ENCODE assay signal across 8 cellular contexts in the genomic region with DNA sequence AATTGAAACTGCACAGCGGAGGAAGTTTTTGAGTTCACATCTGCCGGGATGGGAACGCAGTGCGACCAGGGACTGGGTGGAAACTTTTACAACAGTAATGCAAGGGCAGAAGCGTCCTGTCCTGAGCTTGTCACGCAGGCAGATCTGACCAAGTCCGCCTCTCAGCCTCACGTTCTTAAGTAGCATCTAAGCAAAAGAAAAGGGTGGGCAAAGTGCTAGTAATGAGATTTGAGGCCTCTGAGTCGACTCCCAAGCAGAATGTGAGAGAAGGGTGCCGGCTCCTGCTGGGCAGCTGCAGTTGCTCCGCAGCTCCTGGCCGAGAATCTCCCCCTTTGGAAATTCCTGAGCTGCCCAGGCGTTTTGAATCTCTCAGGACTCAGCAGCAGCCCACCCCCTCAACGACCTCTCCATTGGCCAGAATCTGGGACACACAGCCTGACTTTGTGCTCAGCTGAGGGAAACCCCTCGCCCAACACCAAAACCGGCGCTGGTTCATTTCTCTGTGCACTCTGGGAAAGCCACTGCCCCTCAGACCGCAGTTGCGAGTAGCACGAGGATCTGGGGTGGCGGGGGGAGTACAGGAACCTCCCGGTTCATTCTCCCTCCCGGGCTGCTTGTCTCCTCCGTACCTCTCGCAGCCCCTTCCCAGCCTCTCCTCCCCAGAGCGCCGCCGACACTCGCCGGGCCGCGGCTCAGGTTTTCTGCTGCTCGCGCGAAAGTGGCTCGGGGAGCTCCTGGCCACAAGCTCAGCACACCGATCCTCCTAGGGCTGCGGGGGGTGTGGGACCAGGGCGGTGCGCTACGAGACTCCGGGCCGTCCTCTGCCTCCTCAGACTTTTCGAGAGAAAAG. TPM values are rescaled to one million over a fixed set of nuclear protein-coding genes. Genes with fewer than 3 reads are reported as not detected.
DNase-seq lines count a peak whose midpoint lies in the region; ATAC-seq and TF ChIP-seq lines count a peak whose summit lies in the region.

No MANE protein-coding gene starts in this region.

- no peaks in the 10 kb centered on the region for H3K4me1 ChIP-seq in MM.1S (ENCODE audit: low read length)

- ATAC-seq in esophagus mucosa (peak; percentile 35), natural killer cell (peak; percentile 32 to 48 (median 47))

- H3K27me3 Mint-ChIP-seq in natural killer cell (ENCODE audit: low read depth in 2 of 2): no peaks in the 10 kb centered on the region

- H3K27ac Mint-ChIP-seq in natural killer cell: peak overlapping the region; percentile 91 to 96

- peak; percentile 95 for DNase-seq in GM12864 (ENCODE audit: low read depth)
- DNase-seq in H7: peak; percentile 60
- DNase-seq in MM.1S: no peak
- peak; percentile 49 for DNase-seq in activated T-cell treated with anti-CD3 and anti-CD28 coated beads for 4 hours
- DNase-seq in natural killer cell: peak; percentile 52
- no peak for DNase-seq in NCI-H524 treated with DMSO at 0.1 percent for 48 hours (lab: John Stamatoyannopoulos, UW)

- H4K20me1 ChIP-seq in MM.1S (ENCODE audit: insufficient read depth, low read length): no peaks in the 10 kb centered on the region

- no peaks in the 10 kb centered on the region for H3K9me3 ChIP-seq in MM.1S (replicated peaks; ENCODE audit: insufficient read depth, low read length)

- H3K9me3 Mint-ChIP-seq in natural killer cell: no peaks in the 10 kb centered on the region

- H3K4me2 ChIP-seq in MM.1S (ENCODE audit: low read depth, low read length): peak overlapping the region; percentile 89; the same call in 1 of the 2 replicates

- no peaks in the 10 kb centered on the region for H3F3A ChIP-seq in MM.1S (ENCODE audit: insufficient read depth, low read length)

- no peak overlapping the region for H3K9ac ChIP-seq in MM.1S (ENCODE audit: low read length)

- no peaks in the 10 kb centered on the region for H3K9me2 ChIP-seq in MM.1S (replicated peaks; ENCODE audit: insufficient read depth, low read length)

- H3K4me3 Mint-ChIP-seq in natural killer cell: peak overlapping the region; percentile 98

- H3K27me3 ChIP-seq in H7 (ENCODE audit: control insufficient read depth, insufficient read depth, low read length) (peaks cover 34% of the 10 kb centered on the region), MM.1S (replicated peaks; ENCODE audit: insufficient read depth, low read length) (peaks cover 37% of the 10 kb centered on the region)

- no peaks in the 10 kb centered on the region for H3K79me2 ChIP-seq in MM.1S (ENCODE audit: low read length)

- no peaks in the 10 kb centered on the region for H3K36me3 ChIP-seq in H7 (replicated peaks; ENCODE audit: control insufficient read depth, insufficient read depth, low read length)
- no peaks in the 10 kb centered on the region for H3K36me3 ChIP-seq in MM.1S (replicated peaks; ENCODE audit: insufficient read depth, low read length)

- intact Hi-C loops in natural killer cell (cut with micrococcal nuclease): loop anchor here (5.0 kb wide), 4 partner anchors 76 to 524 kb away; no protein-coding TSS in a partner anchor

- H3K4me1 Mint-ChIP-seq in natural killer cell: peaks cover 59 to 60% of the 10 kb centered on the region in 2 donors

- no peak for TF ChIP-seq CTCF in GM12864 (IDR thresholded peaks at IDR 0.05; ENCODE audit: low read depth, low read length, missing control alignments)
- no peak for TF ChIP-seq CTCF in MM.1S (IDR thresholded peaks at IDR 0.05; ENCODE audit: low read length)
- TF ChIP-seq CTCF in natural killer cell (IDR thresholded peaks at IDR 0.05): no peak

- H2AFZ ChIP-seq in MM.1S (ENCODE audit: low read length): no peak overlapping the region

- H3K27ac ChIP-seq in MM.1S (ENCODE audit: low read length): no peak overlapping the region
- peak overlapping the region; percentile 44 for H3K27ac ChIP-seq in temporal lobe (ENCODE audit: low read depth, low read length)

- H3K4me3 ChIP-seq in GM12864 (ENCODE audit: low read depth, low read length) (peak overlapping the region; percentile 94), H7 (ENCODE audit: insufficient read depth, low read depth, low read length) (peak overlapping the region; percentile 58), MM.1S (ENCODE audit: low read length) (peak overlapping the region; percentile 59; the same call in 1 of the 2 replicates)

- H3K36me3 Mint-ChIP-seq in natural killer cell: peaks cover 26% of the 10 kb centered on the region

RNA-seq across cellular contexts. Expression of gene S1PR1, which starts 0.9 kb away (rescaled TPM):
- 0.62 and 2.4 TPM in 2 replicates for total RNA-seq in H7 (2014; rRNA removed; shearing (Covaris generic))
- total RNA-seq in esophagus mucosa: 4.0 TPM
- 100 to 1,000 TPM in 1 of 3 donors, 10 to 100 TPM in 2; 33.5 to 114 (median 80.2) TPM for total RNA-seq in natural killer cell
- total RNA-seq in temporal lobe: 20.7 TPM

Comparison
In these comparisons a context has a peak if more than half of its experiments do, and no peak if none do; other contexts are left out.
1. DNase-seq: peak in GM12864 (single experiment), H7 (single experiment), activated T-cell treated with anti-CD3 and anti-CD28 coated beads for 4 hours (single experiment) and natural killer cell (single experiment); none in MM.1S (single experiment) and NCI-H524 treated with DMSO at 0.1 percent for 48 hours (single experiment).
2. Peak in every context shown above with its lines, with median percentiles within 50 percentile points of each other: H3K4me3 ChIP-seq.